ENCODE assay signal across 40 cellular contexts in the genomic region with DNA sequence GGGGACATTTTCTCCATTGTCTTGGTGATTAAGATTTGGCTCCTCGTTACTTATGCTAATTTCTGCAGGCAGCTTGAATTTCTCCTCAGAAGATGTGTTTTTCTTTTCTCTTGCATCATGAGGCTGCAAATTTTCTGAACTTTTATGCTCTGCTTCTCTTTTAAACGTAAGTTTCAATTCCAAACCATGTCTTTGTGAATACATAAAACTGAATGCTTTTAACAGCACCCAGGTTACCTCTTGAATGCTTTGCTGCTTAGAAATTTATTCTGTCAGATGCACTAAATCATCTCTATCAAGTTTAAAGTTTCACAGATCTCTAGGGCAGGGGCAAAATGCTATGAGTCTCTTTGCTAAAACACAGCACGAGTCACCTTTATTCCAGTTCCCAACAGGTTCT. TPM values are rescaled to one million over a fixed set of nuclear protein-coding genes. Genes with fewer than 3 reads are reported as not detected.
"Had no signal": no experiment of that assay in that cellular context is flagged by ENCODE, and none has a peak within 500 bp of the region (broad histone marks: within the 10 kb centered on the region; RNA-seq: fewer than 3 reads in every experiment).

No MANE protein-coding gene starts in this region.

- H3K9me3 ChIP-seq: adrenal gland, ascending aorta had no signal

- H3K36me3 Mint-ChIP-seq: activated naive CD4-positive, alpha-beta T cell treated with anti-CD3 and anti-CD28 coated beads, Interleukin-2, amount 10 ng/mL, durations not matched to agents 7 days and 5 days; activated naive CD4-positive, alpha-beta T cell treated with anti-CD3 and anti-CD28 coated beads, Interleukin-2, amount 50 U/mL, for 24 hours; activated naive CD8-positive, alpha-beta T cell; activated naive CD8-positive, alpha-beta T cell treated with anti-CD3 and anti-CD28 coated beads for 36 hours; activated naive CD8-positive, alpha-beta T cell treated with anti-CD3 and anti-CD28 coated beads, Interleukin-2, amount 10 ng/mL, durations not matched to agents 7 days and 5 days had no signal

- H3K4me1 ChIP-seq: adrenal gland, ascending aorta, body of pancreas, breast epithelium had no signal

- H3K27ac ChIP-seq: adrenal gland, ascending aorta, body of pancreas, brain microvascular endothelial cell, breast epithelium, cardiac muscle cell had no signal

- H3K4me3 Mint-ChIP-seq: activated naive CD4-positive, alpha-beta T cell treated with anti-CD3 and anti-CD28 coated beads for 36 hours; activated naive CD4-positive, alpha-beta T cell treated with anti-CD3 and anti-CD28 coated beads, Interleukin-2, amount 10 ng/mL, durations not matched to agents 7 days and 5 days; activated naive CD4-positive, alpha-beta T cell treated with anti-CD3 and anti-CD28 coated beads, Interleukin-2, amount 50 U/mL, for 24 hours; activated naive CD8-positive, alpha-beta T cell; activated naive CD8-positive, alpha-beta T cell treated with anti-CD3 and anti-CD28 coated beads for 36 hours; activated naive CD8-positive, alpha-beta T cell treated with anti-CD3 and anti-CD28 coated beads, Interleukin-2, amount 10 ng/mL, durations not matched to agents 7 days and 5 days; activated naive CD8-positive, alpha-beta T cell treated with anti-CD3 and anti-CD28 coated beads, Interleukin-2, amount 50 U/mL, for 24 hours; activated T-cell treated with anti-CD3 and anti-CD28 coated beads, Interleukin-2, amount 50 U/mL, for 24 hours; activated T-cell treated with anti-CD3 and anti-CD28 coated beads, Interleukin-2, amount 50 U/mL, for 4 hours; activated T-cell treated with anti-CD3 and anti-CD28 coated beads, Interleukin-2, amount 50 U/mL, for 72 hours; activated T-helper 1 cell treated with anti-CD3 and anti-CD28 coated beads, Interleukin-12 subunit alpha, Interleukin-12 subunit beta, Interleukin-2, Interleukin-4 antibody, amounts not matched to agents 30 ng/mL and 10 ng/mL and 1 ng/mL, durations not matched to agents 14 hours and 24 hours and 36 hours; activated T-helper 17 cell treated with anti-CD3 and anti-CD28 coated beads, Interleukin-2, amount 50 U/mL, for 72 hours; brain; central memory CD8-positive, alpha-beta T cell had no signal

- H3K27me3 Mint-ChIP-seq: activated naive CD4-positive, alpha-beta T cell treated with anti-CD3 and anti-CD28 coated beads, Interleukin-2, amount 10 ng/mL, durations not matched to agents 7 days and 5 days; activated naive CD4-positive, alpha-beta T cell treated with anti-CD3 and anti-CD28 coated beads, Interleukin-2, amount 50 U/mL, for 24 hours; activated naive CD8-positive, alpha-beta T cell treated with anti-CD3 and anti-CD28 coated beads, Interleukin-2, amount 10 ng/mL, durations not matched to agents 7 days and 5 days; activated naive CD8-positive, alpha-beta T cell treated with anti-CD3 and anti-CD28 coated beads, Interleukin-2, amount 50 U/mL, for 24 hours; activated T-cell treated with anti-CD3 and anti-CD28 coated beads, Interleukin-2, amount 50 U/mL, for 24 hours; brain had no signal

- H3K4me3 ChIP-seq: adrenal gland, ascending aorta, body of pancreas, breast epithelium, cardiac muscle cell had no signal

- DNase-seq: activated effector memory CD4-positive, alpha-beta T cell treated with anti-CD3 and anti-CD28 coated beads, Interleukin-2, amount 50 U/mL, for 16 hours; activated effector memory CD4-positive, alpha-beta T cell treated with Interleukin-2 at 50 U/mL for 16 hours; activated gamma-delta T cell; activated gamma-delta T cell treated with Interleukin-2 at 50 U/mL for 16 hours; activated naive CD4-positive, alpha-beta T cell; activated naive CD4-positive, alpha-beta T cell treated with anti-CD3 and anti-CD28 coated beads for 36 hours; activated naive CD4-positive, alpha-beta T cell treated with anti-CD3 and anti-CD28 coated beads, Interleukin-2, amount 10 ng/mL, durations not matched to agents 7 days and 5 days; activated naive CD4-positive, alpha-beta T cell treated with anti-CD3 and anti-CD28 coated beads, Interleukin-2, amount 50 U/mL, for 16 hours; activated naive CD4-positive, alpha-beta T cell treated with Interleukin-2 at 50 U/mL for 16 hours; activated naive CD8-positive, alpha-beta T cell treated with anti-CD3 and anti-CD28 coated beads for 36 hours; activated naive CD8-positive, alpha-beta T cell treated with anti-CD3 and anti-CD28 coated beads, Interleukin-2, amount 10 ng/mL, durations not matched to agents 7 days and 5 days; activated naive CD8-positive, alpha-beta T cell treated with anti-CD3 and anti-CD28 coated beads, Interleukin-2, amount 50 U/mL, for 24 hours; activated T-cell treated with anti-CD3 and anti-CD28 coated beads, Interleukin-2, amount 50 U/mL, for 1 hour; activated T-cell treated with anti-CD3 and anti-CD28 coated beads, Interleukin-2, amount 50 U/mL, for 24 hours; activated T-cell treated with anti-CD3 and anti-CD28 coated beads, Interleukin-2, amount 50 U/mL, for 4 hours; activated T-cell treated with anti-CD3 and anti-CD28 coated beads, Interleukin-2, amount 50 U/mL, for 48 hours; activated T-cell treated with anti-CD3 and anti-CD28 coated beads, Interleukin-2, amount 50 U/mL, for 72 hours; adrenal gland; amniotic stem cell; amygdala; anterior cingulate cortex; aorta; body of pancreas; brain microvascular endothelial cell; caudate nucleus; central memory CD4-positive, alpha-beta T cell; cerebellar nuclear complex had no signal

- H3K4me1 Mint-ChIP-seq: activated naive CD4-positive, alpha-beta T cell treated with anti-CD3 and anti-CD28 coated beads, Interleukin-2, amount 10 ng/mL, durations not matched to agents 7 days and 5 days; activated naive CD4-positive, alpha-beta T cell treated with anti-CD3 and anti-CD28 coated beads, Interleukin-2, amount 50 U/mL, for 24 hours; activated naive CD8-positive, alpha-beta T cell treated with anti-CD3 and anti-CD28 coated beads for 36 hours; activated naive CD8-positive, alpha-beta T cell treated with anti-CD3 and anti-CD28 coated beads, Interleukin-2, amount 10 ng/mL, durations not matched to agents 7 days and 5 days; activated naive CD8-positive, alpha-beta T cell treated with anti-CD3 and anti-CD28 coated beads, Interleukin-2, amount 50 U/mL, for 24 hours; activated T-helper 17 cell treated with anti-CD3 and anti-CD28 coated beads, Interleukin-2, amount 50 U/mL, for 72 hours; brain; central memory CD8-positive, alpha-beta T cell had no signal

- H3K27me3 ChIP-seq: adrenal gland, ascending aorta, body of pancreas, brain microvascular endothelial cell, breast epithelium, cardiac muscle cell had no signal

- H3K27ac Mint-ChIP-seq: activated naive CD4-positive, alpha-beta T cell treated with anti-CD3 and anti-CD28 coated beads for 36 hours; activated naive CD4-positive, alpha-beta T cell treated with anti-CD3 and anti-CD28 coated beads, Interleukin-2, amount 10 ng/mL, durations not matched to agents 7 days and 5 days; activated naive CD4-positive, alpha-beta T cell treated with anti-CD3 and anti-CD28 coated beads, Interleukin-2, amount 50 U/mL, for 24 hours; activated naive CD4-positive, alpha-beta T cell treated with anti-CD3 and anti-CD28 coated beads, Interleukin-2, amount 50 U/mL, for 72 hours; activated naive CD8-positive, alpha-beta T cell; activated naive CD8-positive, alpha-beta T cell treated with anti-CD3 and anti-CD28 coated beads for 36 hours; activated naive CD8-positive, alpha-beta T cell treated with anti-CD3 and anti-CD28 coated beads, Interleukin-2, amount 10 ng/mL, durations not matched to agents 7 days and 5 days; activated naive CD8-positive, alpha-beta T cell treated with anti-CD3 and anti-CD28 coated beads, Interleukin-2, amount 50 U/mL, for 24 hours; activated T-cell treated with anti-CD3 and anti-CD28 coated beads, Interleukin-2, amount 50 U/mL, for 24 hours; activated T-cell treated with anti-CD3 and anti-CD28 coated beads, Interleukin-2, amount 50 U/mL, for 72 hours; activated T-helper 1 cell treated with anti-CD3 and anti-CD28 coated beads, Interleukin-12 subunit alpha, Interleukin-12 subunit beta, Interleukin-2, Interleukin-4 antibody, amounts not matched to agents 30 ng/mL and 10 ng/mL and 1 ng/mL, durations not matched to agents 14 hours and 24 hours and 36 hours; activated T-helper 17 cell treated with anti-CD3 and anti-CD28 coated beads, Interleukin-2, amount 50 U/mL, for 72 hours; activated T-helper 2 cell treated with anti-CD3 and anti-CD28 coated beads, Interferon-gamma antibody, Interleukin-2, Interleukin-4, amounts not matched to agents 10 μg/mL and 5 μg/mL and 100 μg/mL, durations not matched to agents 14 hours and 24 hours and 36 hours; brain had no signal

- FAIRE-seq: astrocyte, bronchial epithelial cell had no signal

- ATAC-seq: activated naive CD4-positive, alpha-beta T cell treated with anti-CD3 and anti-CD28 coated beads, Interleukin-2, amount 50 U/mL, for 72 hours; activated naive CD8-positive, alpha-beta T cell treated with anti-CD3 and anti-CD28 coated beads, Interleukin-2, amount 50 U/mL, for 24 hours; activated T-cell treated with anti-CD3 and anti-CD28 coated beads, Interleukin-2, amount 50 U/mL, for 4 hours; activated T-cell treated with anti-CD3 and anti-CD28 coated beads, Interleukin-2, amount 50 U/mL, for 72 hours; activated T-helper 17 cell treated with anti-CD3 and anti-CD28 coated beads, Interleukin-2, amount 50 U/mL, for 72 hours; body of pancreas had no signal

- H3K36me3 ChIP-seq: adrenal gland, ascending aorta, brain microvascular endothelial cell, breast epithelium, cardiac muscle cell had no signal

RNA-seq across cellular contexts. Expression of gene ARHGAP44, which starts 19.4 kb away (rescaled TPM):
- total RNA-seq: activated naive CD8-positive, alpha-beta T cell treated with anti-CD3 and anti-CD28 coated beads, Interleukin-2, amount 10 ng/mL, durations not matched to agents 7 days and 5 days; activated T-helper 1 cell treated with anti-CD3 and anti-CD28 coated beads, Interleukin-12 subunit alpha, Interleukin-12 subunit beta, Interleukin-2, Interleukin-4 antibody, amounts not matched to agents 30 ng/mL and 10 ng/mL and 1 ng/mL, durations not matched to agents 14 hours and 24 hours and 36 hours had no signal
